ENCODE assay signal across 18 cellular contexts in the genomic region with DNA sequence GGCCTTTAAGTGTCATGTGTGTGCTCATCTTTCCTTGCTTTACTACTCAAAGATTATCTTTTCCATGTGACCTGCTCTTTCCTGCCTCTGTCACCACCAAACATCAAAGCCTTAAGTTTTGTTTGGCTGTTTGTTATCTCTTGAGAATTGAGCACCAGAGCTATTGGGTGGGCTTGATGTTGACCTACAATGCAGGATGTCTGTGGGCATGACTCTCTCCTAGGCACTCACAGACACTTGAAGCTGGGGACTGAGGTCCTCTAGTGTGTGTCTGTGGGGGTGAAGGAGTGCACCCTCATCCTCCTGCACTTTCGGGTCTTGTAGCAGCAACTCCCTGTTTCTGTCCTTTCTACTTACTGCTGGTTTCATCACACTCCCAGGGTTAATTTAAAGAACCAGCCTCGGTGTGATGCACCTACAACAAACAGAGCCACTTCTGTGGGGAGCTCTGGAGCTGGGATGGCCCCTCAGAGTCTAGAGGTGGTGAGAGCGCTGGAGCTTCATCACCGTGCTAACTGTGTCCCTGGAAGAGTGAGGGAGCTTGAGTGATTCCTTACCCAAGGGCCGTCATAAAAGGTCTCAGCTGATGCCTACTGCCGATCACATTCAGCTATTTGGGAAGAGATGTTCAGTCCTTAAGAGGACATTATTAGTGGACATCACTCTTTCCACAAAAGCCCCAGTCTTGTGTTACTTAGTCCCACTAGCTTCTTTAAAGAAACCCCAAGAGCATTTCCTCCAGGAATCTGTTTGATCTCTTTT. TPM values are rescaled to one million over a fixed set of nuclear protein-coding genes. Genes with fewer than 3 reads are reported as not detected.
A peak's percentile ranks its signal among the peaks of the same experiment; 100 is the strongest.
DNase-seq lines count a peak whose midpoint lies in the region; ATAC-seq and TF ChIP-seq lines count a peak whose summit lies in the region.
"Had no signal": no experiment of that assay in that cellular context is flagged by ENCODE, and none has a peak within 500 bp of the region (broad histone marks: within the 10 kb centered on the region; RNA-seq: fewer than 3 reads in every experiment).

No MANE protein-coding gene starts in this region.

- H3K9ac ChIP-seq in BLaER1 (no peak overlapping the region), KMS-11 (no peak overlapping the region), neuronal stem cell (ENCODE audit: low read depth, low read length, poor library complexity) (no peak overlapping the region)

- DNase-seq in brain microvascular endothelial cell (no peak), neuronal stem cell (ENCODE audit: low spot score) (no peak), immature natural killer cell (no peak), COR-L47 (lab: John Stamatoyannopoulos, UW) (no peak)
- DNase-seq: NCI-H1436 treated with DMSO at 0.1 percent for 48 hours had no signal

- H3K79me2 ChIP-seq in KMS-11 (ENCODE audit: insufficient read depth, low read depth) = no peaks in the 10 kb centered on the region

- H3K4me3 ChIP-seq in BLaER1 (no peak overlapping the region), KMS-11 (IDR thresholded peaks at IDR 0.05; ENCODE audit: insufficient read depth, low read depth, low read length) (no peak overlapping the region), brain microvascular endothelial cell (ENCODE audit: low read depth, low read length) (no peak overlapping the region), neuronal stem cell (ENCODE audit: low read length in 2 of 2) (no peak overlapping the region)
- H3K4me3 ChIP-seq: right lobe of liver, thyroid gland had no signal

- H3K27ac ChIP-seq in BLaER1 (no peak overlapping the region), KMS-11 (no peak overlapping the region), brain microvascular endothelial cell (peak overlapping the region; percentile 2), neuronal stem cell (replicated peaks; ENCODE audit: low read length) (no peak overlapping the region)
- H3K27ac ChIP-seq: right lobe of liver, stomach, thyroid gland had no signal

- H4K20me1 ChIP-seq in BLaER1 (no peaks in the 10 kb centered on the region), KMS-11 (ENCODE audit: insufficient read depth) (no peaks in the 10 kb centered on the region)

- no peak overlapping the region for H2BK5ac ChIP-seq in neuronal stem cell (ENCODE audit: low read length)

- no peaks in the 10 kb centered on the region for H3K79me1 ChIP-seq in neuronal stem cell (ENCODE audit: low read depth, low read length)

- no peaks in the 10 kb centered on the region for H3K27me3 ChIP-seq in BLaER1
- H3K27me3 ChIP-seq in KMS-11 (ENCODE audit: insufficient read depth, low read depth) = no peaks in the 10 kb centered on the region
- no peaks in the 10 kb centered on the region for H3K27me3 ChIP-seq in brain microvascular endothelial cell (replicated peaks)
- H3K27me3 ChIP-seq in neuronal stem cell (ENCODE audit: control insufficient read depth in 3 of 3, insufficient read depth in 3 of 3, low read depth in 1 of 3, low read length in 3 of 3) = peaks cover 0 to 14% (median 0%) of the 10 kb centered on the region in 3 experiments
- H3K27me3 ChIP-seq: right lobe of liver, thyroid gland had no signal

- no peak overlapping the region for H4K8ac ChIP-seq in neuronal stem cell (ENCODE audit: low read depth, low read length)

- H3K4ac ChIP-seq in neuronal stem cell (ENCODE audit: low read length) = no peak overlapping the region

- H2BK12ac ChIP-seq in neuronal stem cell (ENCODE audit: low read length) = no peak overlapping the region

- no peaks in the 10 kb centered on the region for H3K36me3 Mint-ChIP-seq in immature natural killer cell
- H3K36me3 Mint-ChIP-seq: brain, memory B cell had no signal

- H3K4me3 Mint-ChIP-seq in immature natural killer cell = no peak overlapping the region
- H3K4me3 Mint-ChIP-seq: activated CD8-positive, alpha-beta T cell treated with anti-CD3 and anti-CD28 coated beads for 36 hours; activated T-helper 1 cell treated with anti-CD3 and anti-CD28 coated beads, Interleukin-12 subunit alpha, Interleukin-12 subunit beta, Interleukin-2, Interleukin-4 antibody, amounts not matched to agents 30 ng/mL and 10 ng/mL and 1 ng/mL, durations not matched to agents 14 hours and 24 hours and 36 hours had no signal

- peaks cover 30% of the 10 kb centered on the region for H3K4me1 ChIP-seq in BLaER1
- H3K4me1 ChIP-seq in KMS-11 (ENCODE audit: low read depth, poor library complexity, severe bottlenecking) = no peaks in the 10 kb centered on the region
- peaks cover 0 to 2% of the 10 kb centered on the region in 2 donors for H3K4me1 ChIP-seq in neuronal stem cell (ENCODE audit: control insufficient read depth in 2 of 2, insufficient read depth in 1 of 2, low read depth in 1 of 2, low read length in 2 of 2)

- no peak overlapping the region for H3K23ac ChIP-seq in neuronal stem cell (ENCODE audit: low read depth, low read length, poor library complexity)

- H3K4me2 ChIP-seq in BLaER1 (peak overlapping the region; percentile 67), KMS-11 (no peak overlapping the region; the same call in 1 of the 2 replicates), neuronal stem cell (ENCODE audit: insufficient read depth, low read length, poor library complexity, severe bottlenecking) (no peak overlapping the region)

- H2BK120ac ChIP-seq in neuronal stem cell (ENCODE audit: low read depth, low read length) = no peak overlapping the region

- TF ChIP-seq CTCF in KMS-11 (conservative IDR thresholded peaks at IDR 0.05; ENCODE audit: low read depth, low read length) = no peak
- no peak for TF ChIP-seq CTCF in brain microvascular endothelial cell (IDR thresholded peaks at IDR 0.05; ENCODE audit: low read depth, low read length, missing control alignments)

- H2AFZ ChIP-seq in KMS-11 (ENCODE audit: low read depth) (peak overlapping the region; percentile 58; the same call in 1 of the 2 replicates), neuronal stem cell (ENCODE audit: low read length) (peak overlapping the region; percentile 82)

- no peak overlapping the region for H3K27ac Mint-ChIP-seq in immature natural killer cell
- H3K27ac Mint-ChIP-seq: activated CD8-positive, alpha-beta T cell treated with anti-CD3 and anti-CD28 coated beads for 36 hours; activated naive CD4-positive, alpha-beta T cell treated with anti-CD3 and anti-CD28 coated beads for 36 hours; activated T-helper 1 cell treated with anti-CD3 and anti-CD28 coated beads, Interleukin-12 subunit alpha, Interleukin-12 subunit beta, Interleukin-2, Interleukin-4 antibody, amounts not matched to agents 30 ng/mL and 10 ng/mL and 1 ng/mL, durations not matched to agents 14 hours and 24 hours and 36 hours; memory B cell had no signal

- no peak overlapping the region for H2AK5ac ChIP-seq in neuronal stem cell (ENCODE audit: low read depth, low read length)

- H3K14ac ChIP-seq in neuronal stem cell (ENCODE audit: low read length) = no peak overlapping the region

- H3K9me3 ChIP-seq in BLaER1 = no peaks in the 10 kb centered on the region
- no peaks in the 10 kb centered on the region for H3K9me3 ChIP-seq in neuronal stem cell (replicated peaks in 1 of 2; ENCODE audit: control insufficient read depth in 2 of 2, insufficient read depth in 1 of 2, low read depth in 1 of 2, low read length in 2 of 2)
- H3K9me3 ChIP-seq: Caco-2, right lobe of liver, stomach, thyroid gland had no signal

- in situ Hi-C loops in brain microvascular endothelial cell (cut with HindIII; ENCODE audit: low pct_ligation_motif_present, low sequenced_read_pairs) = no loop called here

- peaks cover 4 to 8% of the 10 kb centered on the region in 2 donors for H3K4me1 Mint-ChIP-seq in immature natural killer cell

- peaks cover 0 to 11% (median 4%) of the 10 kb centered on the region in 3 donors for H3K27me3 Mint-ChIP-seq in immature natural killer cell (ENCODE audit: low read depth in 3 of 3)

- H3K36me3 ChIP-seq in BLaER1 (no peaks in the 10 kb centered on the region), KMS-11 (ENCODE audit: insufficient read depth) (no peaks in the 10 kb centered on the region), brain microvascular endothelial cell (replicated peaks) (no peaks in the 10 kb centered on the region), neuronal stem cell (replicated peaks in 1 of 2; ENCODE audit: control insufficient read depth in 2 of 2, insufficient read depth in 2 of 2, low read length in 2 of 2) (no peaks in the 10 kb centered on the region)
- H3K36me3 ChIP-seq: right lobe of liver, stomach, thyroid gland had no signal

- H3K18ac ChIP-seq in neuronal stem cell (ENCODE audit: low read length) = no peak overlapping the region

- ATAC-seq in GM21423 (IDR thresholded peaks at IDR 0.05; ENCODE audit: unreplicated experiment) (no peak), GM19463 (IDR thresholded peaks at IDR 0.05; ENCODE audit: unreplicated experiment) (no peak)

- H3K9me3 Mint-ChIP-seq in immature natural killer cell = no peaks in the 10 kb centered on the region
- H3K9me3 Mint-ChIP-seq: activated CD8-positive, alpha-beta T cell treated with anti-CD3 and anti-CD28 coated beads for 36 hours; activated naive CD4-positive, alpha-beta T cell treated with anti-CD3 and anti-CD28 coated beads for 36 hours; activated T-helper 1 cell treated with anti-CD3 and anti-CD28 coated beads, Interleukin-12 subunit alpha, Interleukin-12 subunit beta, Interleukin-2, Interleukin-4 antibody, amounts not matched to agents 30 ng/mL and 10 ng/mL and 1 ng/mL, durations not matched to agents 14 hours and 24 hours and 36 hours; memory B cell had no signal

- WGBS in neuronal stem cell (ENCODE audit: extremely low coverage in 2 of 2, insufficient read length in 2 of 2, insufficient replicate concordance in 1 of 2), 2 donors = no CpG with 5 or more reads among the region's 6 CpGs

- H2BK15ac ChIP-seq in neuronal stem cell (ENCODE audit: low read length) = no peak overlapping the region

- no peak overlapping the region for H4K91ac ChIP-seq in neuronal stem cell (ENCODE audit: low read depth, low read length, poor library complexity)

RNA-seq across cellular contexts. Expression of gene LRRC74B, which starts 56.3 kb away (rescaled TPM):
- not detected for polyA plus RNA-seq in neuronal stem cell (2013, experiment 1 of 2)
- polyA plus RNA-seq in neuronal stem cell (2013, experiment 2 of 2) = 0.01 TPM
- not detected for polyA plus RNA-seq in immature natural killer cell
- polyA plus RNA-seq: stomach had no signal
